In the genomic region with DNA sequence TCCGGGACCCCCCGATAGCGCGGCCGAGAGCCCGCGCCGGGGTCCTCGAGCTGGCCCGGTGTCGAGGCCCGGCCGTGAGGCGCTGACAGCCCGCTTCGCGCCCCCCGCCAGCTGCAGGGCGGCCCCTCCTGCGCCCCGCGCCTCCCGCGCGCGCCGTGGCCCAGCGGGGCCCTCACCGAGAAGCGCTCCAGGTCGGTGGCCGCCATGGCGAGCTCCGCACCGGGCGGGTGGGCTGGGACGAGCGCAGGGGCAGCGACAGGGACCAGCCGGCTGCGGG, we compare ENCODE assay signal across 9 cellular contexts. TPM values are rescaled to one million over a fixed set of nuclear protein-coding genes. Genes with fewer than 3 reads are reported as not detected.
DNase-seq lines count a peak whose midpoint lies in the region; ATAC-seq and TF ChIP-seq lines count a peak whose summit lies in the region.
"Had no signal": no experiment of that assay in that cellular context is flagged by ENCODE, and none has a peak within 500 bp of the region (broad histone marks: within the 10 kb centered on the region; RNA-seq: fewer than 3 reads in every experiment).

No MANE protein-coding gene starts in this region.

- H3K9ac ChIP-seq in skeletal muscle satellite cell (ENCODE audit: low read depth, low read length): peak overlapping the region; percentile 82

- H3K4me3 ChIP-seq in RWPE2 (ENCODE audit: severe bottlenecking): peak overlapping the region; percentile 93
- peak overlapping the region; percentile 78 to 79 for H3K4me3 ChIP-seq in foreskin fibroblast (ENCODE audit: low read depth in 1 of 2, low read length in 2 of 2)
- H3K4me3 ChIP-seq in skeletal muscle satellite cell (ENCODE audit: low read length): peak overlapping the region; percentile 84

- H3K36me3 ChIP-seq in RWPE2 (ENCODE audit: low read depth) (no peaks in the 10 kb centered on the region), skeletal muscle satellite cell (ENCODE audit: insufficient read depth, low read length) (no peaks in the 10 kb centered on the region)

- H3K27me3 ChIP-seq in RWPE2 (ENCODE audit: insufficient read depth, poor library complexity, severe bottlenecking) (no peaks in the 10 kb centered on the region), skeletal muscle satellite cell (ENCODE audit: control insufficient read depth, insufficient read depth, low read length) (no peaks in the 10 kb centered on the region)

- DNase-seq in RWPE2 (ENCODE audit: low spot score) (no peak), foreskin fibroblast (no peak), foreskin melanocyte (no peak), HPDE6-E6E7 (ENCODE audit: extremely low spot score) (no peak)
- DNase-seq in activated T-cell treated with anti-CD3 and anti-CD28 coated beads, Interleukin-2, amount 50 U/mL, for 1 hour: no peak

- peak overlapping the region; percentile 51 for H3K27ac ChIP-seq in RWPE2 (ENCODE audit: poor library complexity, severe bottlenecking)

- TF ChIP-seq CTCF in RWPE2 (IDR thresholded peaks at IDR 0.05; ENCODE audit: poor library complexity, severe bottlenecking) (peak; percentile 12), foreskin fibroblast (IDR thresholded peaks at IDR 0.05; ENCODE audit: low read depth, low read length) (no peak)

- H3K9me3 ChIP-seq in RWPE2 (ENCODE audit: severe bottlenecking) (no peaks in the 10 kb centered on the region), skeletal muscle satellite cell (replicated peaks; ENCODE audit: low read length) (no peaks in the 10 kb centered on the region)

- ATAC-seq in GM19035 (IDR thresholded peaks at IDR 0.05; ENCODE audit: unreplicated experiment): peak; percentile 39
- ATAC-seq in RWPE2 (ENCODE audit: low read depth): peak; percentile 3; the same call in 2 of the 3 replicates
- ATAC-seq in GM19328 (IDR thresholded peaks at IDR 0.05; ENCODE audit: unreplicated experiment): no peak

- H3K4me1 ChIP-seq in RWPE2 (ENCODE audit: insufficient read depth, poor library complexity, severe bottlenecking) (peaks cover 13% of the 10 kb centered on the region), skeletal muscle satellite cell (ENCODE audit: control insufficient read depth, insufficient read depth, low read length) (peaks cover 37% of the 10 kb centered on the region)

- H3K4me2 ChIP-seq in skeletal muscle satellite cell (ENCODE audit: low read length): peak overlapping the region; percentile 97

RNA-seq across cellular contexts. Expression of gene SEPTIN8, which starts 0.2 kb away (rescaled TPM):
- total RNA-seq in skeletal muscle satellite cell (2012; rRNA removed): 24.7 and 30.4 TPM in 2 replicates

RNA-seq across cellular contexts. Expression of gene CCNI2, which starts 29.6 kb away (rescaled TPM):
- total RNA-seq in skeletal muscle satellite cell (2012; rRNA removed): not detected in 2 replicates

RNA-seq across cellular contexts. Expression of gene SOWAHA, which starts 36.2 kb away (rescaled TPM):
- not detected in 2 replicates for total RNA-seq in skeletal muscle satellite cell (2012; rRNA removed)
- total RNA-seq: natural killer cell had no signal

RNA-seq across cellular contexts. Expression of gene KIF3A, which starts 39.5 kb away (rescaled TPM):
- total RNA-seq in skeletal muscle satellite cell (2012; rRNA removed): 4.8 and 5.2 TPM in 2 replicates

RNA-seq across cellular contexts. Expression of gene SHROOM1, which starts 53.6 kb away (rescaled TPM):
- total RNA-seq in skeletal muscle satellite cell (2012; rRNA removed): 2.4 and 20.5 TPM in 2 replicates
